ENCODE assay signal across 22 cellular contexts in the genomic region with DNA sequence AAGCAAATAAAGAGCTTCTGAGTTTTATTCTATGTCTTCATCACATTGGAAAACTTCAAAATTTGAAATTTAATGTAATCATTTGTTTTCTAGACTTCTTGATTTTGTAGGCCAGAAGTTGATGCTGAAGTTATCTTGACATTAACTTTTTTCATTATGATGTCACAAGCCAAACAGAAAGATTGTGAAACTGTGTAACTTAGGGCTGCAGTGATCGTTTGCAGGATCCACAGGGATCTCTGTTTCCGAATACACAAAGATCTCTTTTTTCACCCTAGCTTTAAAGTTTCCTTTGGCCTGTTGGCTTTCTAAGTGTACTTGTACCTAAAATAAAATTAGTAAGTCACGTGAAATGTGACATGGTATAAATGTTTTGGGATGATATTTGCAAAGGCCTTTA.
DNase-seq lines count a peak whose midpoint lies in the region; ATAC-seq and TF ChIP-seq lines count a peak whose summit lies in the region.
"Had no signal": no experiment of that assay in that cellular context is flagged by ENCODE, and none has a peak within 500 bp of the region (broad histone marks: within the 10 kb centered on the region; RNA-seq: fewer than 3 reads in every experiment).

No MANE protein-coding gene starts in this region.

- H4K20me1 ChIP-seq in SK-N-SH (ENCODE audit: insufficient read depth) (no peaks in the 10 kb centered on the region), OCI-LY3 (ENCODE audit: insufficient read depth, low read length) (no peaks in the 10 kb centered on the region), smooth muscle cell (ENCODE audit: low read depth) (no peaks in the 10 kb centered on the region)

- H3K27ac ChIP-seq in SK-N-SH (ENCODE audit: low read depth in 2 of 2, low read length in 1 of 2) = no peak overlapping the region; a peak in 1 of 4 replicates
- H3K27ac ChIP-seq in OCI-LY3 (ENCODE audit: low read length) = peak overlapping the region; percentile 40
- H3K27ac ChIP-seq in smooth muscle cell (ENCODE audit: low read depth) = no peak overlapping the region
- H3K27ac ChIP-seq: 22Rv1 had no signal

- H3K27me3 ChIP-seq in SK-N-SH (ENCODE audit: insufficient read depth) = no peaks in the 10 kb centered on the region
- H3K27me3 ChIP-seq in OCI-LY3 (ENCODE audit: low read depth, low read length) = no peaks in the 10 kb centered on the region
- no peaks in the 10 kb centered on the region for H3K27me3 ChIP-seq in smooth muscle cell (ENCODE audit: low read depth)

- WGBS in SK-N-SH (ENCODE audit: low lambda C conversion rate) = 77% methylated on average over 3 of the region's 3 CpGs
- 57% methylated on average over 3 of the region's 3 CpGs for WGBS in smooth muscle cell (ENCODE audit: low lambda C conversion rate)

- H3K4me3 ChIP-seq in SK-N-SH (ENCODE audit: low read depth in 2 of 2, low read length in 1 of 2) (no peak overlapping the region), OCI-LY3 (ENCODE audit: low read length) (peak overlapping the region; percentile 27; the same call in 1 of the 2 replicates), fibroblast of mammary gland (ENCODE audit: control insufficient read depth, low read depth, low read length) (no peak overlapping the region), smooth muscle cell (no peak overlapping the region)
- H3K4me3 ChIP-seq: lung had no signal

- H3K4me2 ChIP-seq in SK-N-SH (no peak overlapping the region), OCI-LY3 (ENCODE audit: low read length) (peak overlapping the region; percentile 42), smooth muscle cell (no peak overlapping the region)

- POLR2A ChIA-PET in SK-N-SH (lab: Yijun Ruan, JAX) = no interaction called here

- H3K9ac ChIP-seq in SK-N-SH = no peak overlapping the region
- no peak overlapping the region for H3K9ac ChIP-seq in OCI-LY3 (ENCODE audit: low read length)
- H3K9ac ChIP-seq in smooth muscle cell (ENCODE audit: low read depth) = no peak overlapping the region

- H3K9me3 ChIP-seq in SK-N-SH (no peaks in the 10 kb centered on the region), OCI-LY3 (ENCODE audit: insufficient read depth, low read length) (no peaks in the 10 kb centered on the region; the same call in 1 of the 2 replicates), smooth muscle cell (replicated peaks; ENCODE audit: low read depth) (no peaks in the 10 kb centered on the region)

- H3K79me2 ChIP-seq in SK-N-SH (ENCODE audit: insufficient read depth) (no peaks in the 10 kb centered on the region), OCI-LY3 (ENCODE audit: low read length) (no peaks in the 10 kb centered on the region), smooth muscle cell (ENCODE audit: low read depth) (no peaks in the 10 kb centered on the region)

- H3F3A ChIP-seq in SK-N-SH (replicated peaks; ENCODE audit: insufficient read depth) (peaks cover 23% of the 10 kb centered on the region), smooth muscle cell (ENCODE audit: low read depth) (no peaks in the 10 kb centered on the region)

- ATAC-seq in SK-N-SH treated with all-trans-retinoic acid at 6 μM for 48 hours = no peak
- ATAC-seq: activated naive CD4-positive, alpha-beta T cell treated with anti-CD3 and anti-CD28 coated beads, Interleukin-2, amount 50 U/mL, for 72 hours; T-helper 17 cell had no signal

- peak overlapping the region; percentile 61 for H2AFZ ChIP-seq in SK-N-SH (ENCODE audit: low read depth)
- no peak overlapping the region for H2AFZ ChIP-seq in OCI-LY3 (ENCODE audit: low read depth, low read length)
- H2AFZ ChIP-seq in smooth muscle cell (ENCODE audit: low read depth) = peak overlapping the region; percentile 50

- no peak for TF ChIP-seq EP300 in SK-N-SH (IDR thresholded peaks at IDR 0.05; ENCODE audit: borderline replicate concordance in 1 of 2, low read depth in 1 of 2, low read length in 1 of 2)

- TF ChIP-seq RAD21 in SK-N-SH (IDR thresholded peaks at IDR 0.05; ENCODE audit: low read length) = no peak

- TF ChIP-seq CTCF in SK-N-SH (IDR thresholded peaks at IDR 0.05) (no peak), OCI-LY3 (IDR thresholded peaks at IDR 0.05; ENCODE audit: low read depth, low read length) (no peak), fibroblast of mammary gland (conservative IDR thresholded peaks at IDR 0.05; ENCODE audit: control insufficient read depth, insufficient read depth, low read depth, low read length) (no peak), smooth muscle cell (IDR thresholded peaks at IDR 0.05; ENCODE audit: borderline replicate concordance, insufficient read depth, poor library complexity, severe bottlenecking) (no peak)

- CTCF ChIA-PET in SK-N-SH (lab: Yijun Ruan, JAX) = interaction anchor here (0.8 kb wide), 1 partner anchor 462 kb away, joined by 3 read pairs; no protein-coding TSS in a partner anchor

- DNase-seq in SK-N-SH = no peak
- peak; percentile 21 for DNase-seq in fibroblast of mammary gland (ENCODE audit: low read depth)
- no peak for DNase-seq in smooth muscle cell (lab: John Stamatoyannopoulos, UW; ENCODE audit: unreplicated experiment)
- DNase-seq in NCI-H510A (lab: John Stamatoyannopoulos, UW) = no peak
- no peak for DNase-seq in DMS53 treated with DMSO at 0.1 percent for 48 hours (lab: John Stamatoyannopoulos, UW; ENCODE audit: unreplicated experiment)
- DNase-seq in kidney glomerular epithelial cell (lab: John Stamatoyannopoulos, UW) = no peak
- DNase-seq: activated T-cell treated with anti-CD3 and anti-CD28 coated beads for 4 hours; anterior cingulate cortex; caudate nucleus; CD4-positive, alpha-beta memory T cell; H9; NCI-H1105 treated with DMSO at 0.1 percent for 48 hours; NCI-H2029; NCI-H526 treated with DMSO at 0.1 percent for 48 hours; stimulated activated CD4-positive, alpha-beta T cell treated with anti-CD3 and anti-CD28 coated beads, Interleukin-15, amount 100 ng/mL, for 24 hours; stimulated activated naive CD4-positive, alpha-beta T cell; T-helper 17 cell had no signal

- no peaks in the 10 kb centered on the region for H3K36me3 ChIP-seq in SK-N-SH (replicated peaks in 1 of 2; ENCODE audit: control insufficient read depth in 1 of 2, insufficient read depth in 2 of 2, low read length in 1 of 2)
- H3K36me3 ChIP-seq in OCI-LY3 (replicated peaks; ENCODE audit: low read depth, low read length) = peaks cover 11% of the 10 kb centered on the region
- H3K36me3 ChIP-seq in smooth muscle cell (ENCODE audit: low read depth) = no peaks in the 10 kb centered on the region

- H3K4me1 ChIP-seq in SK-N-SH (ENCODE audit: control insufficient read depth in 1 of 2, insufficient read depth in 2 of 2, low read depth in 1 of 2, low read length in 1 of 2) = peaks cover 13 to 31% of the 10 kb centered on the region in 2 experiments
- peaks cover 53% of the 10 kb centered on the region for H3K4me1 ChIP-seq in OCI-LY3 (ENCODE audit: low read length)
- peaks cover 4% of the 10 kb centered on the region for H3K4me1 ChIP-seq in smooth muscle cell (ENCODE audit: low read depth)

- H3K9me2 ChIP-seq in SK-N-SH = no peaks in the 10 kb centered on the region

TF ChIP-seq in SK-N-SH, 30 proteins besides CTCF, POLR2A, EP300 and RAD21 (continues in another document):
- TF ChIP-seq NRF1 (IDR thresholded peaks at IDR 0.05; ENCODE audit: low read depth, low read length) = no peak
- no peak for TF ChIP-seq YY1 (IDR thresholded peaks at IDR 0.05; ENCODE audit: low read depth)
- TF ChIP-seq, protein P1, sequence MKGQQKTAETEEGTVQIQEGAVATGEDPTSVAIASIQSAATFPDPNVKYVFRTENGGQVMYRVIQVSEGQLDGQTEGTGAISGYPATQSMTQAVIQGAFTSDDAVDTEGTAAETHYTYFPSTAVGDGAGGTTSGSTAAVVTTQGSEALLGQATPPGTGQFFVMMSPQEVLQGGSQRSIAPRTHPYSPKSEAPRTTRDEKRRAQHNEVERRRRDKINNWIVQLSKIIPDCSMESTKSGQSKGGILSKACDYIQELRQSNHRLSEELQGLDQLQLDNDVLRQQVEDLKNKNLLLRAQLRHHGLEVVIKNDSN (IDR thresholded peaks at IDR 0.05; ENCODE audit: borderline replicate concordance, low read depth) = no peak
- no peak for TF ChIP-seq POLR2AphosphoS5 (IDR thresholded peaks at IDR 0.05; ENCODE audit: low read depth, low read length)
- TF ChIP-seq CHD2 (IDR thresholded peaks at IDR 0.05; ENCODE audit: low read length, partially characterized antibody) = no peak
- TF ChIP-seq TEAD4 (IDR thresholded peaks at IDR 0.05; ENCODE audit: borderline replicate concordance, insufficient read depth) = no peak
- no peak for TF ChIP-seq RXRA (IDR thresholded peaks at IDR 0.05; ENCODE audit: borderline replicate concordance, low read depth)
- no peak for TF ChIP-seq RFX5 (IDR thresholded peaks at IDR 0.05; ENCODE audit: low read length)
- TF ChIP-seq SMC3 (IDR thresholded peaks at IDR 0.05; ENCODE audit: low read depth, low read length) = no peak

TF ChIP-seq in SK-N-SH treated with all-trans-retinoic acid at 6 μM for 48 hours, 23 proteins besides CTCF, POLR2A, EP300 and RAD21 (continues in another document):
- TF ChIP-seq ZC3H10 (CRISPR knock-in tag; IDR thresholded peaks at IDR 0.05) (no peak), RARB (CRISPR knock-in tag; IDR thresholded peaks at IDR 0.05) (no peak), ZFP3 (CRISPR knock-in tag; IDR thresholded peaks at IDR 0.05) (no peak), ZNF8 (CRISPR knock-in tag; IDR thresholded peaks at IDR 0.05) (no peak), PATZ1 (CRISPR knock-in tag; IDR thresholded peaks at IDR 0.05; ENCODE audit: borderline replicate concordance) (no peak), ARNTL (CRISPR knock-in tag; IDR thresholded peaks at IDR 0.05; ENCODE audit: borderline replicate concordance, low read depth) (no peak)
